Comparison of ENCODE assay signal across 7 cellular contexts in the genomic region with DNA sequence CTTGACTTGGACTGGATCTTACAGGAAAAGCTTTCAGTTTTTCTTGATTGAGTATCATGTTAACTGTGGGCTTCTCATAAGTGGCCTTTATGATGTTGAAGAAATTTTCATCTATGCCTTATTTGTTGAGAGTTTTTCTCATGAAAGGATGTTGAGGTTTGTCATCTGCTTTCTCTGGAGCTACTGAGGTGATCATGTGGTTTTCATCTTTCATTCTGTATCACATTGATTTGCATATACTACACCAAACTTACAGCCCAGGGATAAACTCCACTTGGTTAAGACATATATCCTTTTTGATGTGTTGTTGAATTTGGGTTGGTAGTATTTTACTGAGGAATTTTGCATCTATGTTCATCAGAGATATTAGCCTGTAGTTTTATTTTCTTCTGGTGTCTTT.
DNase-seq lines count a peak whose midpoint lies in the region; ATAC-seq lines count a peak whose summit lies in the region.
"Not testable (repeated sequence)": the region's sequence is repeated elsewhere in the genome, so short reads cannot be mapped to it uniquely, and the experiment has no call there.

No MANE protein-coding gene starts in this region.

- H3K4me1 Mint-ChIP-seq in activated naive CD8-positive, alpha-beta T cell treated with anti-CD3 and anti-CD28 coated beads, Interleukin-2, amount 50 U/mL, for 24 hours = not testable (repeated sequence)

- ATAC-seq in GM18858 (IDR thresholded peaks at IDR 0.05; ENCODE audit: unreplicated experiment) (peak; percentile 92), GM19452 (IDR thresholded peaks at IDR 0.05; ENCODE audit: unreplicated experiment) (peak; percentile 70), GM21529 (IDR thresholded peaks at IDR 0.05; ENCODE audit: unreplicated experiment) (peak; percentile 76), HG02884 (IDR thresholded peaks at IDR 0.05; ENCODE audit: unreplicated experiment) (peak; percentile 86), HG03139 (IDR thresholded peaks at IDR 0.05; ENCODE audit: unreplicated experiment) (peak; percentile 93), HG03558 (IDR thresholded peaks at IDR 0.05; ENCODE audit: extremely low read depth, unreplicated experiment) (peak; percentile 70)
- ATAC-seq in activated naive CD8-positive, alpha-beta T cell treated with anti-CD3 and anti-CD28 coated beads, Interleukin-2, amount 50 U/mL, for 24 hours = peak; percentile 89

- H3K27me3 Mint-ChIP-seq in activated naive CD8-positive, alpha-beta T cell treated with anti-CD3 and anti-CD28 coated beads, Interleukin-2, amount 50 U/mL, for 24 hours = not testable (repeated sequence)

- not testable (repeated sequence) for H3K9me3 Mint-ChIP-seq in activated naive CD8-positive, alpha-beta T cell treated with anti-CD3 and anti-CD28 coated beads, Interleukin-2, amount 50 U/mL, for 24 hours

- H3K27ac Mint-ChIP-seq in activated naive CD8-positive, alpha-beta T cell treated with anti-CD3 and anti-CD28 coated beads, Interleukin-2, amount 50 U/mL, for 24 hours = not testable (repeated sequence)

- DNase-seq in activated naive CD8-positive, alpha-beta T cell treated with anti-CD3 and anti-CD28 coated beads, Interleukin-2, amount 50 U/mL, for 24 hours = not testable (repeated sequence)

- H3K36me3 Mint-ChIP-seq in activated naive CD8-positive, alpha-beta T cell treated with anti-CD3 and anti-CD28 coated beads, Interleukin-2, amount 50 U/mL, for 24 hours (ENCODE audit: low read depth) = not testable (repeated sequence)

- not testable (repeated sequence) for H3K4me3 Mint-ChIP-seq in activated naive CD8-positive, alpha-beta T cell treated with anti-CD3 and anti-CD28 coated beads, Interleukin-2, amount 50 U/mL, for 24 hours
